Comparison of ENCODE assay signal across 9 cellular contexts in genomic region chrX:69615323-69615722, GRCh38. TPM values are rescaled to one million over a fixed set of nuclear protein-coding genes. Genes with fewer than 3 reads are reported as not detected.
DNase-seq lines count a peak whose midpoint lies in the region; TF ChIP-seq lines count a peak whose summit lies in the region.
"Had no signal": no experiment of that assay in that cellular context is flagged by ENCODE, and none has a peak within 500 bp of the region (broad histone marks: within the 10 kb centered on the region; RNA-seq: fewer than 3 reads in every experiment).

No MANE protein-coding gene starts in this region.

- no peaks in the 10 kb centered on the region for H3K9me3 Mint-ChIP-seq in activated CD4-positive, alpha-beta T cell treated with anti-CD3 and anti-CD28 coated beads, Interleukin-2, amount 10 ng/mL, durations not matched to agents 24 days and 14 days
- H3K9me3 Mint-ChIP-seq in activated CD4-positive, alpha-beta T cell treated with anti-CD3 and anti-CD28 coated beads, Interleukin-2, amount 10 ng/mL, durations not matched to agents 7 days and 5 days = no peaks in the 10 kb centered on the region
- H3K9me3 Mint-ChIP-seq in activated CD4-positive, alpha-beta memory T cell treated with anti-CD3 and anti-CD28 coated beads, Interleukin-2, amount 10 ng/mL, durations not matched to agents 7 days and 5 days = no peaks in the 10 kb centered on the region

- H3K4me2 ChIP-seq in smooth muscle cell = peak overlapping the region; percentile 80

- no peak for TF ChIP-seq EP300 in transverse colon (IDR thresholded peaks at IDR 0.05; ENCODE audit: low read depth)

- peaks cover 23% of the 10 kb centered on the region for H3K27me3 ChIP-seq in iPS-20b (ENCODE audit: insufficient read depth, low read length)
- H3K27me3 ChIP-seq in smooth muscle cell (ENCODE audit: low read depth) = peaks cover 12% of the 10 kb centered on the region
- no peaks in the 10 kb centered on the region for H3K27me3 ChIP-seq in transverse colon

- no peaks in the 10 kb centered on the region for H3K79me2 ChIP-seq in smooth muscle cell (ENCODE audit: low read depth)

- CTCF ChIA-PET in activated CD4-positive, alpha-beta T cell treated with anti-CD3 and anti-CD28 coated beads, Interleukin-2, amount 10 ng/mL, durations not matched to agents 7 days and 5 days (lab: Charles Lee) = interaction anchor here (1.0 kb wide), 1 partner anchor 10 kb away, joined by 3 read pairs; no protein-coding TSS in a partner anchor
- CTCF ChIA-PET in activated CD4-positive, alpha-beta memory T cell treated with anti-CD3 and anti-CD28 coated beads, Interleukin-2, amount 10 ng/mL, durations not matched to agents 7 days and 5 days (lab: Charles Lee) = no interaction called here

- no peaks in the 10 kb centered on the region for H4K20me1 ChIP-seq in smooth muscle cell (ENCODE audit: low read depth)

- DNase-seq in activated CD4-positive, alpha-beta T cell treated with anti-CD3 and anti-CD28 coated beads, Interleukin-2, amount 10 ng/mL, durations not matched to agents 24 days and 14 days = peak; percentile 48
- no peak for DNase-seq in activated CD4-positive, alpha-beta T cell treated with anti-CD3 and anti-CD28 coated beads, Interleukin-2, amount 10 ng/mL, durations not matched to agents 7 days and 5 days
- no peak for DNase-seq in activated CD4-positive, alpha-beta memory T cell treated with anti-CD3 and anti-CD28 coated beads, Interleukin-2, amount 10 ng/mL, durations not matched to agents 7 days and 5 days
- DNase-seq in smooth muscle cell (lab: John Stamatoyannopoulos, UW; ENCODE audit: unreplicated experiment) (no peak), transverse colon (no peak), AML-193 (lab: John Stamatoyannopoulos, UW) (no peak), GM10266 (ENCODE audit: extremely low spot score) (no peak)
- DNase-seq: NCI-H2107 had no signal

- intact Hi-C loops in activated CD4-positive, alpha-beta T cell treated with anti-CD3 and anti-CD28 coated beads, Interleukin-2, amount 10 ng/mL, durations not matched to agents 24 days and 14 days (cut with micrococcal nuclease) = no loop called here
- intact Hi-C loops in transverse colon (cut with DNase I; ENCODE audit: low total_unique reads) = no loop called here

- no peak for TF ChIP-seq POLR2A in transverse colon (IDR thresholded peaks at IDR 0.05)

- POLR2A ChIA-PET in activated CD4-positive, alpha-beta T cell treated with anti-CD3 and anti-CD28 coated beads, Interleukin-2, amount 10 ng/mL, durations not matched to agents 7 days and 5 days (lab: Charles Lee) = no interaction called here
- POLR2A ChIA-PET in activated CD4-positive, alpha-beta memory T cell treated with anti-CD3 and anti-CD28 coated beads, Interleukin-2, amount 10 ng/mL, durations not matched to agents 7 days and 5 days (lab: Charles Lee) = interaction anchor here (1.0 kb wide), 1 partner anchor 78 kb away, joined by 3 read pairs; no protein-coding TSS in a partner anchor

- no peaks in the 10 kb centered on the region for H3K36me3 Mint-ChIP-seq in activated CD4-positive, alpha-beta T cell treated with anti-CD3 and anti-CD28 coated beads, Interleukin-2, amount 10 ng/mL, durations not matched to agents 24 days and 14 days (ENCODE audit: low read depth)
- no peaks in the 10 kb centered on the region for H3K36me3 Mint-ChIP-seq in activated CD4-positive, alpha-beta T cell treated with anti-CD3 and anti-CD28 coated beads, Interleukin-2, amount 10 ng/mL, durations not matched to agents 7 days and 5 days (ENCODE audit: low read depth)
- no peaks in the 10 kb centered on the region for H3K36me3 Mint-ChIP-seq in activated CD4-positive, alpha-beta memory T cell treated with anti-CD3 and anti-CD28 coated beads, Interleukin-2, amount 10 ng/mL, durations not matched to agents 7 days and 5 days (ENCODE audit: low read depth)

- H3K4me3 Mint-ChIP-seq in activated CD4-positive, alpha-beta T cell treated with anti-CD3 and anti-CD28 coated beads, Interleukin-2, amount 10 ng/mL, durations not matched to agents 24 days and 14 days = peak overlapping the region; percentile 72
- H3K4me3 Mint-ChIP-seq in activated CD4-positive, alpha-beta T cell treated with anti-CD3 and anti-CD28 coated beads, Interleukin-2, amount 10 ng/mL, durations not matched to agents 7 days and 5 days = no peak overlapping the region
- H3K4me3 Mint-ChIP-seq in activated CD4-positive, alpha-beta memory T cell treated with anti-CD3 and anti-CD28 coated beads, Interleukin-2, amount 10 ng/mL, durations not matched to agents 7 days and 5 days = peak overlapping the region; percentile 21

- H3K36me3 ChIP-seq in iPS-20b (ENCODE audit: insufficient read depth, low read depth, low read length) = no peaks in the 10 kb centered on the region
- H3K36me3 ChIP-seq in smooth muscle cell (ENCODE audit: low read depth) = no peaks in the 10 kb centered on the region
- H3K36me3 ChIP-seq in transverse colon = no peaks in the 10 kb centered on the region

- no peaks in the 10 kb centered on the region; the same call in 1 of the 2 replicates for H3K4me1 ChIP-seq in iPS-20b (ENCODE audit: insufficient read depth, low read length)
- no peaks in the 10 kb centered on the region for H3K4me1 ChIP-seq in smooth muscle cell (ENCODE audit: low read depth)
- peaks cover 0 to 6% (median 2%) of the 10 kb centered on the region in 4 donors for H3K4me1 ChIP-seq in transverse colon

- H3K4me1 Mint-ChIP-seq in activated CD4-positive, alpha-beta T cell treated with anti-CD3 and anti-CD28 coated beads, Interleukin-2, amount 10 ng/mL, durations not matched to agents 24 days and 14 days = peaks cover 7% of the 10 kb centered on the region
- no peaks in the 10 kb centered on the region for H3K4me1 Mint-ChIP-seq in activated CD4-positive, alpha-beta T cell treated with anti-CD3 and anti-CD28 coated beads, Interleukin-2, amount 10 ng/mL, durations not matched to agents 7 days and 5 days
- peaks cover 18% of the 10 kb centered on the region for H3K4me1 Mint-ChIP-seq in activated CD4-positive, alpha-beta memory T cell treated with anti-CD3 and anti-CD28 coated beads, Interleukin-2, amount 10 ng/mL, durations not matched to agents 7 days and 5 days

- no peaks in the 10 kb centered on the region for H3K9me3 ChIP-seq in iPS-20b (ENCODE audit: insufficient read depth, low read depth, low read length)
- no peaks in the 10 kb centered on the region for H3K9me3 ChIP-seq in smooth muscle cell (replicated peaks; ENCODE audit: low read depth)
- no peaks in the 10 kb centered on the region for H3K9me3 ChIP-seq in transverse colon

- no peaks in the 10 kb centered on the region for H3F3A ChIP-seq in smooth muscle cell (ENCODE audit: low read depth)

- no peak overlapping the region for H3K27ac ChIP-seq in iPS-20b (ENCODE audit: low read length)
- no peak overlapping the region for H3K27ac ChIP-seq in smooth muscle cell (ENCODE audit: low read depth)
- H3K27ac ChIP-seq in transverse colon = peak overlapping the region in 1 of 4 donors; percentile 1

- 56% methylated on average over 7 of the region's 7 CpGs for WGBS in smooth muscle cell (ENCODE audit: low lambda C conversion rate)
- WGBS in transverse colon (ENCODE audit: low coverage in 1 of 2), 2 donors = 54% methylated on average over 7 of the region's 7 CpGs; no CpG with 5 or more reads in 1 of the 2 donors

- H2AFZ ChIP-seq in smooth muscle cell (ENCODE audit: low read depth) = peak overlapping the region; percentile 72

- no peak for TF ChIP-seq CTCF in smooth muscle cell (IDR thresholded peaks at IDR 0.05; ENCODE audit: borderline replicate concordance, insufficient read depth, poor library complexity, severe bottlenecking)
- TF ChIP-seq CTCF in transverse colon (IDR thresholded peaks at IDR 0.05) = no peak
- TF ChIP-seq CTCF in GM10266 (IDR thresholded peaks at IDR 0.05; ENCODE audit: control insufficient read depth, insufficient read depth, low read depth, missing control alignments) = no peak

- H3K4me3 ChIP-seq in iPS-20b (ENCODE audit: low read length) = peak overlapping the region; percentile 74
- H3K4me3 ChIP-seq in smooth muscle cell = peak overlapping the region; percentile 56
- peak overlapping the region in 1 of 4 donors; percentile 75 for H3K4me3 ChIP-seq in transverse colon

- H3K27me3 Mint-ChIP-seq in activated CD4-positive, alpha-beta T cell treated with anti-CD3 and anti-CD28 coated beads, Interleukin-2, amount 10 ng/mL, durations not matched to agents 24 days and 14 days = peaks cover 12% of the 10 kb centered on the region
- peaks cover 25% of the 10 kb centered on the region for H3K27me3 Mint-ChIP-seq in activated CD4-positive, alpha-beta T cell treated with anti-CD3 and anti-CD28 coated beads, Interleukin-2, amount 10 ng/mL, durations not matched to agents 7 days and 5 days
- H3K27me3 Mint-ChIP-seq in activated CD4-positive, alpha-beta memory T cell treated with anti-CD3 and anti-CD28 coated beads, Interleukin-2, amount 10 ng/mL, durations not matched to agents 7 days and 5 days = peaks cover 21% of the 10 kb centered on the region

- H3K27ac Mint-ChIP-seq in activated CD4-positive, alpha-beta T cell treated with anti-CD3 and anti-CD28 coated beads, Interleukin-2, amount 10 ng/mL, durations not matched to agents 24 days and 14 days = no peak overlapping the region
- no peak overlapping the region for H3K27ac Mint-ChIP-seq in activated CD4-positive, alpha-beta T cell treated with anti-CD3 and anti-CD28 coated beads, Interleukin-2, amount 10 ng/mL, durations not matched to agents 7 days and 5 days
- H3K27ac Mint-ChIP-seq in activated CD4-positive, alpha-beta memory T cell treated with anti-CD3 and anti-CD28 coated beads, Interleukin-2, amount 10 ng/mL, durations not matched to agents 7 days and 5 days = no peak overlapping the region

- H3K9ac ChIP-seq in iPS-20b (ENCODE audit: low read depth, low read length) (peak overlapping the region; percentile 56; the same call in 1 of the 2 replicates), smooth muscle cell (ENCODE audit: low read depth) (no peak overlapping the region)

- in situ Hi-C loops in transverse colon (cut with MboI; ENCODE audit: low pct_ligation_motif_present in 1 of 4, low pct_unique_long_range_greater_than_20kb in 1 of 4, low sequenced_read_pairs in 3 of 4) = no loop called here

RNA-seq across cellular contexts. Expression of gene EDA, which starts 0.6 kb away (rescaled TPM):
- total RNA-seq in activated CD4-positive, alpha-beta T cell treated with anti-CD3 and anti-CD28 coated beads, Interleukin-2, amount 10 ng/mL, durations not matched to agents 24 days and 14 days = 1.2 and 1.8 TPM in 2 replicates
- total RNA-seq in activated CD4-positive, alpha-beta T cell treated with anti-CD3 and anti-CD28 coated beads, Interleukin-2, amount 10 ng/mL, durations not matched to agents 7 days and 5 days = 1 to 10 TPM; 1.4 to 1.9 TPM
- 1 to 10 TPM; 4.9 to 5.4 TPM for total RNA-seq in activated CD4-positive, alpha-beta memory T cell treated with anti-CD3 and anti-CD28 coated beads, Interleukin-2, amount 10 ng/mL, durations not matched to agents 7 days and 5 days
- total RNA-seq in smooth muscle cell = 1.3 and 2.0 TPM in 2 replicates
- polyA plus RNA-seq in smooth muscle cell = 1.0 TPM in 1 of 2 replicates, not detected in the other
- 10 to 100 TPM in 1 of 4 donors, 1 to 10 TPM in 1, under 1 TPM in 2; 0.37 to 12.4 (median 3.8) TPM for total RNA-seq in transverse colon
